Comparison of ENCODE assay signal across 6 cellular contexts in the genomic region with DNA sequence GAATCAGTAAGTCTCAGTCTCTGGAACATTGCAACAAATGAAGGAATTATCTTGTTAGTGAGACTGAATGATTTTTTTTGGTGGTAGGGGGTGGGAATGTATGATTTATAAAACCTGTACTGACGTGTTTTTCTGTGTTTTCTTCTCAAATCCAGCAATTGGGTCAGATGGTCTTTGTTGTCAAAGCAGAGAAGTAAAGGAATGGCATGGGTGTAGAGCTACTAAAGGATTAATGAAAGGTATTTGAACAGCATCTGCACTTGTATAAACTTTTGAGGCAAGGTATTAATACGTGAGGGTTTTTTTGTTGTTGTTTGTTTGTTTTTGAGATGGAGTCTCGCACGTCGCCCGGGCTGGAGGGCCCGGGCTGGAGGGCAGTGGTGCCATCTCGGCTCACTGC.
"Had no signal": no experiment of that assay in that cellular context is flagged by ENCODE, and none has a peak within 500 bp of the region (broad histone marks: within the 10 kb centered on the region; RNA-seq: fewer than 3 reads in every experiment).

No MANE protein-coding gene starts in this region.

- H3K4me1 Mint-ChIP-seq: GM23338, H9 had no signal

- H3K4me3 Mint-ChIP-seq: GM23338, H9 had no signal

- H3K9me3 Mint-ChIP-seq: GM23338, H9 had no signal

- H3K4me2 ChIP-seq: GM23338 had no signal

- ATAC-seq: GM23338, K562 had no signal

- DNase-seq: H9, HCEC 1CT, IMR-90, KG1 had no signal

- H3K27ac Mint-ChIP-seq: GM23338, H9 had no signal

- H3K4me3 ChIP-seq: GM23338, K562 had no signal

- H2AFZ ChIP-seq: GM23338 had no signal
